ENCODE assay signal across 10 cellular contexts in genomic region chr3:54999159-54999558, GRCh38.
DNase-seq lines count a peak whose midpoint lies in the region; ATAC-seq and TF ChIP-seq lines count a peak whose summit lies in the region.
"Had no signal": no experiment of that assay in that cellular context is flagged by ENCODE, and none has a peak within 500 bp of the region (broad histone marks: within the 10 kb centered on the region; RNA-seq: fewer than 3 reads in every experiment).

No MANE protein-coding gene starts in this region.

- POLR2A ChIA-PET in RWPE1 (lab: Yijun Ruan, JAX; ENCODE audit: low non-redundant PET), result no interaction called here

- DNase-seq in NOMO-1 (lab: John Stamatoyannopoulos, UW; ENCODE audit: unreplicated experiment in 2 of 2), result peak; percentile 5 to 21
- DNase-seq in NOMO-1 treated with dmso at 0.1 percent for 144 hours (lab: John Stamatoyannopoulos, UW; ENCODE audit: unreplicated experiment), result no peak
- DNase-seq in RWPE1 (ENCODE audit: low spot score), result peak; percentile 45
- peak; percentile 95 for DNase-seq in fibroblast of pulmonary artery (ENCODE audit: low read depth)
- DNase-seq in smooth muscle cell of the brain vasculature (ENCODE audit: low read depth, low spot score), result peak; percentile 68
- no peak for DNase-seq in NCI-H1417 (lab: John Stamatoyannopoulos, UW)
- DNase-seq in NCI-H1092 treated with DMSO at 0.1 percent for 48 hours (lab: John Stamatoyannopoulos, UW), result no peak
- DNase-seq: CD4-positive, alpha-beta memory T cell; colonic mucosa had no signal

- no peak overlapping the region for H3K4me3 ChIP-seq in fibroblast of pulmonary artery (replicated peaks; ENCODE audit: low read depth, low read length)
- H3K4me3 ChIP-seq: colonic mucosa had no signal

- no peak overlapping the region for H3K27ac ChIP-seq in RWPE1
- H3K27ac ChIP-seq: colonic mucosa had no signal

- TF ChIP-seq CTCF in RWPE1 (conservative IDR thresholded peaks at IDR 0.05; ENCODE audit: low read depth) (no peak), fibroblast of pulmonary artery (IDR thresholded peaks at IDR 0.05; ENCODE audit: low read length, missing control alignments) (peak; percentile 66)

- CTCF ChIA-PET in RWPE1 (lab: Yijun Ruan, JAX), result interaction anchor here (0.6 to 0.7 kb wide), 2 partner anchors 14 to 785 kb away, joined by 3 read pairs; no protein-coding TSS in a partner anchor

- ATAC-seq in HG02571 (IDR thresholded peaks at IDR 0.05; ENCODE audit: unreplicated experiment), result no peak

Comparison
In these comparisons a context has a peak if more than half of its experiments do, and no peak if none do; other contexts are left out.
1. DNase-seq: peak in NOMO-1 (2 of 2), RWPE1 (single experiment), fibroblast of pulmonary artery (single experiment) and smooth muscle cell of the brain vasculature (single experiment); none in NOMO-1 treated with dmso at 0.1 percent for 144 hours (single experiment), NCI-H1417 (0 of 3) and NCI-H1092 treated with DMSO at 0.1 percent for 48 hours (single experiment).